In the genomic region with DNA sequence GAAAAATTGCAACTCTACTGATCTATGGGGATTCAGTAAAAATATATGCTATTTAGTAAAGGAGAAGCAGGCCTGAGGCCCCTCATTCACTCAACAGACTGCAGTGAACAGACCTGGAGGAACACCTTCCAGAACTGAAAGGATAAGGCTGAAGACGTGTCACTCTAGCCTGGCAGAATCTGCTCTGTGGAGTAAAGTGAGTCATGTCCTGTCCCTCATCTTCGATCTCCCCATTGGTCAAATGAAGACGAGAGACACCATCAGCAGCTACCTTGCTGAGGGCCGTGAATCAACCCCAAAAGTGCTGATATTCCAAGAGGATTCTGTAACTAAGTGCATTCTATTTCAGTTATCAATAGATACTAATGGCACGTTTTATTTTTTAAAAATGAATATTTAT, we compare ENCODE assay signal across 22 cellular contexts.
"Had no signal": no experiment of that assay in that cellular context is flagged by ENCODE, and none has a peak within 500 bp of the region (broad histone marks: within the 10 kb centered on the region; RNA-seq: fewer than 3 reads in every experiment).

No MANE protein-coding gene starts in this region.

- H3K9me3 ChIP-seq: SJSA1 had no signal

- H3K36me3 ChIP-seq: SJSA1 had no signal

- DNase-seq: IMR-90, Karpas-422, KG1, MV-4-11, NCI-H1048, NCI-H1105, NCI-H1417, NCI-H1436 treated with DMSO at 0.1 percent for 48 hours, NCI-H1694, NCI-H187 treated with DMSO at 0.1 percent for 48 hours, NCI-H2029 treated with DMSO at 0.1 percent for 48 hours, NCI-H2171 treated with DMSO at 0.1 percent for 48 hours, NCI-H345, NCI-H510A treated with DMSO at 0.1 percent for 48 hours, NCI-H526, Right ventricle myocardium superior, RPMI8226, SIG-M5 had no signal

- H3K27ac ChIP-seq: SJSA1, SK-N-MC had no signal

- H3K4me1 ChIP-seq: SJSA1 had no signal

- FAIRE-seq: HepG2, RCC 7860 had no signal

- H3K4me3 ChIP-seq: SJSA1, SK-N-MC had no signal

- H3K27me3 ChIP-seq: SJSA1 had no signal

- ATAC-seq: HepG2 had no signal
